In the genomic region with DNA sequence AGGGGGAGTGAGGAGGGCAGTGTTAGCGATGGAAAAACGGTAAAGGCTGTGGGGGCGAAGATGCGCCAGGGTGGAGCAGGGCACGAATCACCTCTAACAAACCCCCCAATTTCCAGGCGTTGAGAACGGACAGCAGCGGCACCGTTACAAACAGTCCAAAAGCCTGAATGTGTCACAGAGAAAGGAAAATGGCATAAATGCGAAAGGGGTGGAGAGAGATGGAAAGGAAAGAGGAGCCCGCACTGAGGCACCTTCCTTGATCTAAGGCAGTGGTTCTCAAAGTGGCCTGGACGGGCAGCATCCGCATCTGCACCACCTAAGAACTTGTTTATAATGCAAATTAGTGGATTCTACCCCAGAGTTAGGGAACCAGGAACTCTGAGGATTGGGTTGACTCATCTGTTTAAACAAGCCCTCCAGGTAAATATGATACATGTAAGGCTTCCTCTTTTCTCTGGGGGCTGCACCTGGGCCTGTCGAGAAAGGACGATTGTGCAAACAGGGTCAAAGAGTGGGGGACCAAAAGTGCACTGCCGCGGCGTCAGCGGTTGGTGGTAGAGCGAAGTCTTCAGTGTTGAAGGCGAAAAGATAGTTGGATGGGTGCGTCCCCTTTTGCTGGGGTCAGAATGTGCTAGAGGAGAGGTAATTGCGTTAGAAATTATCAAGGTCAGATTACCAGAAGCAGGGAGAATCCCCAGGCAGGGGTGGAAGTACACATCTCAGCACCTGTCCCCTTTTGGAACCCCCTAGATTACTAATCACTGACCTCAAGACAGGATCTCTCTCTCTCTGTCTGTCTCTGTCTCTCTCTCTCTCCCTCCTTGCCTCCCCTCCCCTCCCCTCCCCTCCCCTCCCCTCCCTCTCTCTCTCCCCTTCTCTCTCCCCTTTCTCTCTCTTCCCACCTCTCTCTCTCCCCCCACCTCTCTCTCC, we compare ENCODE assay signal across 15 cellular contexts. TPM values are rescaled to one million over a fixed set of nuclear protein-coding genes. Genes with fewer than 3 reads are reported as not detected.
DNase-seq lines count a peak whose midpoint lies in the region; ATAC-seq, FAIRE-seq and TF ChIP-seq lines count a peak whose summit lies in the region.
"Had no signal": no experiment of that assay in that cellular context is flagged by ENCODE, and none has a peak within 500 bp of the region (broad histone marks: within the 10 kb centered on the region; RNA-seq: fewer than 3 reads in every experiment).

No MANE protein-coding gene starts in this region.

- peaks cover 25% of the 10 kb centered on the region for H3K4me1 ChIP-seq in GM23338 (ENCODE audit: insufficient read depth)
- H3K4me1 ChIP-seq in neuron (ENCODE audit: insufficient read depth, low read length): peaks cover 15% of the 10 kb centered on the region
- no peaks in the 10 kb centered on the region for H3K4me1 ChIP-seq in small intestine (ENCODE audit: control insufficient read depth in 2 of 2, insufficient read depth in 1 of 2, low read depth in 1 of 2, low read length in 1 of 2)

- no peaks in the 10 kb centered on the region for H4K20me1 ChIP-seq in GM23338 (replicated peaks; ENCODE audit: insufficient read depth)

- H3K27me3 ChIP-seq in GM23338 (ENCODE audit: insufficient read depth) (peaks cover 64% of the 10 kb centered on the region), neuron (ENCODE audit: insufficient read depth, low read length) (peaks cover 58% of the 10 kb centered on the region), small intestine (ENCODE audit: control insufficient read depth in 2 of 2, insufficient read depth in 2 of 2, low read length in 2 of 2) (peaks cover 14 to 19% of the 10 kb centered on the region in 2 donors)

- H3K4me1 Mint-ChIP-seq in GM23338 (peaks cover 36% of the 10 kb centered on the region), endothelial cell (ENCODE audit: unreplicated experiment) (no peaks in the 10 kb centered on the region)

- H3K27ac ChIP-seq in GM23338 (ENCODE audit: low read depth) (no peak overlapping the region), small intestine (ENCODE audit: low read depth in 1 of 2, low read length in 1 of 2) (no peak overlapping the region)
- H3K27ac ChIP-seq: brain microvascular endothelial cell, KMS-11, pancreas, VCaP had no signal

- no peaks in the 10 kb centered on the region for H3F3A ChIP-seq in GM23338 (replicated peaks; ENCODE audit: low read depth)

- H3K9me3 ChIP-seq in neuron (ENCODE audit: low read length): no peaks in the 10 kb centered on the region
- H3K9me3 ChIP-seq in small intestine (ENCODE audit: control insufficient read depth, low read depth): no peaks in the 10 kb centered on the region
- H3K9me3 ChIP-seq: pancreas had no signal

- H3K4me3 Mint-ChIP-seq in GM23338: peak overlapping the region; percentile 85
- H3K4me3 Mint-ChIP-seq in endothelial cell (ENCODE audit: unreplicated experiment): peak overlapping the region; percentile 38
- H3K4me3 Mint-ChIP-seq: CD8-positive, alpha-beta memory T cell; stimulated activated naive CD8-positive, alpha-beta T cell treated with anti-CD3 and anti-CD28 coated beads, Interleukin-15, Interleukin-2, amounts not matched to agents 100 ng/mL and 50 ng/mL, for 24 hours had no signal

- 10 to 16% (median 13%) methylated on average over 23 of the region's 23 CpGs for WGBS in small intestine, 3 donors

- H3K27me3 Mint-ChIP-seq in GM23338 (ENCODE audit: insufficient read depth, low read depth, poor library complexity) (peaks cover 17% of the 10 kb centered on the region), endothelial cell (ENCODE audit: unreplicated experiment) (peaks cover 12% of the 10 kb centered on the region)

- H3K4me2 ChIP-seq in GM23338: peak overlapping the region; percentile 88
- H3K4me2 ChIP-seq: KMS-11 had no signal

- DNase-seq in GM23338 (ENCODE audit: low spot score) (peak; percentile 68), NCI-H526 treated with DMSO at 0.1 percent for 48 hours (lab: John Stamatoyannopoulos, UW) (peak; percentile 10), endothelial cell (ENCODE audit: low spot score) (no peak), small intestine (no peak)
- DNase-seq: brain microvascular endothelial cell; CD8-positive, alpha-beta memory T cell had no signal

- H3K36me3 Mint-ChIP-seq in GM23338 (ENCODE audit: low read depth) (no peaks in the 10 kb centered on the region; the same call in 2 of the 3 replicates), endothelial cell (ENCODE audit: low read depth, unreplicated experiment) (no peaks in the 10 kb centered on the region)
- H3K36me3 Mint-ChIP-seq: CD8-positive, alpha-beta memory T cell had no signal

- H3K36me3 ChIP-seq in GM23338 (ENCODE audit: insufficient read depth) (no peaks in the 10 kb centered on the region), neuron (ENCODE audit: insufficient read depth, low read length) (no peaks in the 10 kb centered on the region), small intestine (ENCODE audit: control insufficient read depth in 2 of 2, insufficient read depth in 2 of 2, low read length in 2 of 2) (no peaks in the 10 kb centered on the region)
- H3K36me3 ChIP-seq: brain microvascular endothelial cell, pancreas had no signal

- no peaks in the 10 kb centered on the region for H3K79me2 ChIP-seq in GM23338 (replicated peaks; ENCODE audit: insufficient read depth)

- H3K9me3 Mint-ChIP-seq in GM23338: no peaks in the 10 kb centered on the region
- H3K9me3 Mint-ChIP-seq in endothelial cell (ENCODE audit: unreplicated experiment): no peaks in the 10 kb centered on the region
- H3K9me3 Mint-ChIP-seq: stimulated activated naive CD8-positive, alpha-beta T cell treated with anti-CD3 and anti-CD28 coated beads, Interleukin-15, Interleukin-2, amounts not matched to agents 100 ng/mL and 50 ng/mL, for 24 hours had no signal

- ATAC-seq in GM23338 (peak; percentile 10), GM21447 (IDR thresholded peaks at IDR 0.05; ENCODE audit: unreplicated experiment) (no peak), HG03025 (IDR thresholded peaks at IDR 0.05; ENCODE audit: low FRiP score, unreplicated experiment) (no peak), GM18861 (IDR thresholded peaks at IDR 0.05; ENCODE audit: unreplicated experiment) (no peak)

- H2AFZ ChIP-seq in GM23338 (peak overlapping the region; percentile 93), neuron (ENCODE audit: low read depth, low read length) (peak overlapping the region; percentile 93)

- FAIRE-seq in small intestine (lab: Jason Lieb, UNC): no peak
- FAIRE-seq: H54, pancreas had no signal

- TF ChIP-seq CTCF in GM23338 (conservative IDR thresholded peaks at IDR 0.05; ENCODE audit: low read depth in 2 of 2) (no peak), endothelial cell (IDR thresholded peaks at IDR 0.05; ENCODE audit: unreplicated experiment) (no peak)

- peak overlapping the region; percentile 79 for H3K4me3 ChIP-seq in GM23338
- H3K4me3 ChIP-seq in neuron (ENCODE audit: low read length): peak overlapping the region; percentile 48
- no peak overlapping the region for H3K4me3 ChIP-seq in small intestine (ENCODE audit: low read depth in 1 of 2, low read length in 2 of 2)

- no peak overlapping the region for H3K27ac Mint-ChIP-seq in GM23338
- no peak overlapping the region for H3K27ac Mint-ChIP-seq in endothelial cell (ENCODE audit: unreplicated experiment)
- H3K27ac Mint-ChIP-seq: CD8-positive, alpha-beta memory T cell; stimulated activated naive CD8-positive, alpha-beta T cell treated with anti-CD3 and anti-CD28 coated beads, Interleukin-15, Interleukin-2, amounts not matched to agents 100 ng/mL and 50 ng/mL, for 24 hours had no signal

- no peaks in the 10 kb centered on the region for H3K9me2 ChIP-seq in GM23338 (ENCODE audit: insufficient read depth)

TF ChIP-seq in GM23338, 12 proteins besides CTCF, POLR2A, EP300 and RAD21:
- TF ChIP-seq STAT1 (IDR thresholded peaks at IDR 0.05; ENCODE audit: unreplicated experiment): no peak
- peak; percentile 38 for TF ChIP-seq EZH2 (IDR thresholded peaks at IDR 0.05; ENCODE audit: low read depth, unreplicated experiment)

RNA-seq across cellular contexts. Expression of gene KCNH5, which starts 1.3 kb away (rescaled TPM):
- total RNA-seq in GM23338 (2014; rRNA removed; shearing (Covaris generic)): 0.83 and 0.97 TPM in 2 replicates
- polyA plus RNA-seq in GM23338 (2016; fragmentation: Nextera tagmentation; extraction: Ambion mirVana) (0.30 and 0.71 TPM in 2 replicates), small intestine (under 1 TPM in 1 of 3 donors, not detected in 2; 0.01 TPM)
- total RNA-seq in endothelial cell (ENCODE audit: unreplicated experiment): 0.13 TPM
- total RNA-seq: CD8-positive, alpha-beta memory T cell; pancreas had no signal
- polyA plus RNA-seq: CD8-positive, alpha-beta memory T cell; pancreas had no signal

Comparison
In these comparisons a context has a peak if more than half of its experiments do, and no peak if none do; other contexts are left out.
1. DNase-seq: peak in GM23338 (single experiment) and NCI-H526 treated with DMSO at 0.1 percent for 48 hours (single experiment); none in endothelial cell (single experiment) and small intestine (single experiment).
2. H3K4me3 ChIP-seq: peak in GM23338 (single experiment) and neuron (single experiment); none in small intestine (0 of 2).